In genomic region chr2:113078350-113078839, GRCh38 we compare ENCODE assay signal across 2 cellular contexts.
TF ChIP-seq lines count a peak whose summit lies in the region.

No MANE protein-coding gene starts in this region.

TF ChIP-seq in HCT116, 20 proteins besides CTCF, POLR2A, EP300 and RAD21 (continued from another document):
- no peak for TF ChIP-seq ZNF274 (IDR thresholded peaks at IDR 0.05; ENCODE audit: low read depth, low read length)

TF ChIP-seq in SK-N-SH treated with all-trans-retinoic acid at 6 μM for 48 hours, 23 proteins besides CTCF, POLR2A, EP300 and RAD21 (continued from another document):
- TF ChIP-seq PPARA (CRISPR knock-in tag; IDR thresholded peaks at IDR 0.05; ENCODE audit: borderline replicate concordance) (no peak), ZNF70 (CRISPR knock-in tag; IDR thresholded peaks at IDR 0.05) (no peak)
TF ChIP-seq in SK-N-SH treated with all-trans-retinoic acid at 6 μM for 48 hours: peak in this region for 0.
